ENCODE assay signal across 1 cellular context in the genomic region with DNA sequence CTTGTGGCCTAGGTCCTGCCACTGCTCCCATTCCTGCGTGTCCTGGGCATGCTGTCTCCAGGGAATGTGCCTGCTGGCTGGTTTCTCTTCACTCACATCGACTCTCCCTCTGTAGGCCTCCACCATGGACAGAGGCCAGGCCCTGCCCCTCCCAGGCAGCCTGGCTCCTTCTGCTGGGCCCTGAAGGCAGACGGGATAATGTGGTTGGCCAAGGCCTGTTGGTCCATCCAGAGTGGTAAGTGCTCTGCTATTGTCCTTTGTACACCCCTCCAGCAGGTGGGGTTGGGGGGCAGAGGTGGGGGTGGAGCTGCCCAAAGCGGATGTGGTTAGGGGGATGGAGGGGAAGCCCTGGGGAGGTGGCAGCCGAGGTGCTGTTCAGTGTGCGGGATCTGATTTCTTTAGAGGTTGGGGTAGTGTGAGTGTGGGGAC.
TF ChIP-seq lines count a peak whose summit lies in the region.

No MANE protein-coding gene starts in this region.

TF ChIP-seq in HepG2, 621 proteins besides CTCF, POLR2A, EP300 and RAD21:
- no peak for TF ChIP-seq SOX5 (CRISPR knock-in tag; IDR thresholded peaks at IDR 0.05; ENCODE audit: borderline replicate concordance)
- no peak for TF ChIP-seq ZNF552 (CRISPR knock-in tag; IDR thresholded peaks at IDR 0.05; ENCODE audit: borderline replicate concordance)
- no peak for TF ChIP-seq ZNF138 (CRISPR knock-in tag; IDR thresholded peaks at IDR 0.05; ENCODE audit: low read depth)
- no peak for TF ChIP-seq NR2F1 (CRISPR knock-in tag; IDR thresholded peaks at IDR 0.05)
- no peak for TF ChIP-seq ZNF597 (CRISPR knock-in tag; IDR thresholded peaks at IDR 0.05)
- no peak for TF ChIP-seq ZNF407 (CRISPR knock-in tag; IDR thresholded peaks at IDR 0.05; ENCODE audit: not compliant biosample characterization)
- TF ChIP-seq MIER2 (CRISPR knock-in tag; IDR thresholded peaks at IDR 0.05), result peak; percentile 88
- no peak for TF ChIP-seq SMARCE1 (IDR thresholded peaks at IDR 0.05; ENCODE audit: borderline replicate concordance)
- TF ChIP-seq, protein P1, sequence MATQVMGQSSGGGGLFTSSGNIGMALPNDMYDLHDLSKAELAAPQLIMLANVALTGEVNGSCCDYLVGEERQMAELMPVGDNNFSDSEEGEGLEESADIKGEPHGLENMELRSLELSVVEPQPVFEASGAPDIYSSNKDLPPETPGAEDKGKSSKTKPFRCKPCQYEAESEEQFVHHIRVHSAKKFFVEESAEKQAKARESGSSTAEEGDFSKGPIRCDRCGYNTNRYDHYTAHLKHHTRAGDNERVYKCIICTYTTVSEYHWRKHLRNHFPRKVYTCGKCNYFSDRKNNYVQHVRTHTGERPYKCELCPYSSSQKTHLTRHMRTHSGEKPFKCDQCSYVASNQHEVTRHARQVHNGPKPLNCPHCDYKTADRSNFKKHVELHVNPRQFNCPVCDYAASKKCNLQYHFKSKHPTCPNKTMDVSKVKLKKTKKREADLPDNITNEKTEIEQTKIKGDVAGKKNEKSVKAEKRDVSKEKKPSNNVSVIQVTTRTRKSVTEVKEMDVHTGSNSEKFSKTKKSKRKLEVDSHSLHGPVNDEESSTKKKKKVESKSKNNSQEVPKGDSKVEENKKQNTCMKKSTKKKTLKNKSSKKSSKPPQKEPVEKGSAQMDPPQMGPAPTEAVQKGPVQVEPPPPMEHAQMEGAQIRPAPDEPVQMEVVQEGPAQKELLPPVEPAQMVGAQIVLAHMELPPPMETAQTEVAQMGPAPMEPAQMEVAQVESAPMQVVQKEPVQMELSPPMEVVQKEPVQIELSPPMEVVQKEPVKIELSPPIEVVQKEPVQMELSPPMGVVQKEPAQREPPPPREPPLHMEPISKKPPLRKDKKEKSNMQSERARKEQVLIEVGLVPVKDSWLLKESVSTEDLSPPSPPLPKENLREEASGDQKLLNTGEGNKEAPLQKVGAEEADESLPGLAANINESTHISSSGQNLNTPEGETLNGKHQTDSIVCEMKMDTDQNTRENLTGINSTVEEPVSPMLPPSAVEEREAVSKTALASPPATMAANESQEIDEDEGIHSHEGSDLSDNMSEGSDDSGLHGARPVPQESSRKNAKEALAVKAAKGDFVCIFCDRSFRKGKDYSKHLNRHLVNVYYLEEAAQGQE (IDR thresholded peaks at IDR 0.05; ENCODE audit: borderline replicate concordance in 1 of 2, low read depth in 1 of 2, low read length in 2 of 2), result peak; percentile 79 to 92
- no peak for TF ChIP-seq NFATC3 (CRISPR knock-in tag; IDR thresholded peaks at IDR 0.05)
- TF ChIP-seq CENPX (CRISPR knock-in tag; IDR thresholded peaks at IDR 0.05), result no peak
- TF ChIP-seq, protein P2, sequence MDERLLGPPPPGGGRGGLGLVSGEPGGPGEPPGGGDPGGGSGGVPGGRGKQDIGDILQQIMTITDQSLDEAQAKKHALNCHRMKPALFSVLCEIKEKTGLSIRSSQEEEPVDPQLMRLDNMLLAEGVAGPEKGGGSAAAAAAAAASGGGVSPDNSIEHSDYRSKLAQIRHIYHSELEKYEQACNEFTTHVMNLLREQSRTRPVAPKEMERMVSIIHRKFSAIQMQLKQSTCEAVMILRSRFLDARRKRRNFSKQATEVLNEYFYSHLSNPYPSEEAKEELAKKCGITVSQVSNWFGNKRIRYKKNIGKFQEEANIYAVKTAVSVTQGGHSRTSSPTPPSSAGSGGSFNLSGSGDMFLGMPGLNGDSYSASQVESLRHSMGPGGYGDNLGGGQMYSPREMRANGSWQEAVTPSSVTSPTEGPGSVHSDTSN (CRISPR knock-in tag; IDR thresholded peaks at IDR 0.05), result no peak
- TF ChIP-seq, protein P3, sequence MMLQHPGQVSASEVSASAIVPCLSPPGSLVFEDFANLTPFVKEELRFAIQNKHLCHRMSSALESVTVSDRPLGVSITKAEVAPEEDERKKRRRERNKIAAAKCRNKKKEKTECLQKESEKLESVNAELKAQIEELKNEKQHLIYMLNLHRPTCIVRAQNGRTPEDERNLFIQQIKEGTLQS (CRISPR knock-in tag; IDR thresholded peaks at IDR 0.05), result no peak
- TF ChIP-seq SAP130 (CRISPR knock-in tag; IDR thresholded peaks at IDR 0.05; ENCODE audit: low read depth), result 0 out of 2 replicates have a peak, but pooled peaks have one; percentile 14
- 0 out of 2 replicates have a peak, but pooled peaks have one; percentile 19 for TF ChIP-seq SALL1 (CRISPR knock-in tag; IDR thresholded peaks at IDR 0.05)
- peak; percentile 9; the same call in 1 of the 2 replicates for TF ChIP-seq ZNF687 (CRISPR knock-in tag; IDR thresholded peaks at IDR 0.05)
- no peak for TF ChIP-seq ZNF432 (CRISPR knock-in tag; IDR thresholded peaks at IDR 0.05; ENCODE audit: borderline replicate concordance)
- TF ChIP-seq SP1 (IDR thresholded peaks at IDR 0.05), result no peak
- TF ChIP-seq SP1 (CRISPR knock-in tag; IDR thresholded peaks at IDR 0.05), result no peak
